Comparison of ENCODE assay signal across 20 cellular contexts in genomic region chr1:206067486-206068302, GRCh38. TPM values are rescaled to one million over a fixed set of nuclear protein-coding genes. Genes with fewer than 3 reads are reported as not detected.
DNase-seq lines count a peak whose midpoint lies in the region; ATAC-seq and TF ChIP-seq lines count a peak whose summit lies in the region.
"Had no signal": no experiment of that assay in that cellular context is flagged by ENCODE, and none has a peak within 500 bp of the region (broad histone marks: within the 10 kb centered on the region; RNA-seq: fewer than 3 reads in every experiment).

No MANE protein-coding gene starts in this region.

- WGBS in heart left ventricle, 4 donors, result 43 to 58% (median 51%) methylated on average over 8 of the region's 8 CpGs

- peak overlapping the region; percentile 89 for H3K27ac Mint-ChIP-seq in stimulated activated naive B cell treated with anti-CD40 and anti-IgM and Interleukin-4, amounts not matched to agents 10 μg/mL and 1 μg/mL and 100 μg/mL, for 72 hours
- H3K27ac Mint-ChIP-seq in activated CD8-positive, alpha-beta memory T cell treated with anti-CD3 and anti-CD28 coated beads, Interleukin-2, amount 10 ng/mL, durations not matched to agents 7 days and 5 days, result no peak overlapping the region
- H3K27ac Mint-ChIP-seq: T-helper 2 cell treated with Interferon-gamma antibody and Interleukin-4, amounts not matched to agents 5 μg/mL and 100 μg/mL, for 36 hours had no signal

- peaks cover 29 to 51% of the 10 kb centered on the region in 2 donors for H3K4me1 Mint-ChIP-seq in stimulated activated naive B cell treated with anti-CD40 and anti-IgM and Interleukin-4, amounts not matched to agents 10 μg/mL and 1 μg/mL and 100 μg/mL, for 72 hours
- peaks cover 7% of the 10 kb centered on the region for H3K4me1 Mint-ChIP-seq in activated CD8-positive, alpha-beta memory T cell treated with anti-CD3 and anti-CD28 coated beads, Interleukin-2, amount 10 ng/mL, durations not matched to agents 7 days and 5 days

- no peak overlapping the region for H3K9ac ChIP-seq in KMS-11

- H3K9me3 ChIP-seq in heart left ventricle, result no peaks in the 10 kb centered on the region
- H3K9me3 ChIP-seq: breast epithelium, gastroesophageal sphincter had no signal

- peak overlapping the region; percentile 71 to 75 for H3K4me3 Mint-ChIP-seq in stimulated activated naive B cell treated with anti-CD40 and anti-IgM and Interleukin-4, amounts not matched to agents 10 μg/mL and 1 μg/mL and 100 μg/mL, for 72 hours
- no peak overlapping the region for H3K4me3 Mint-ChIP-seq in activated CD8-positive, alpha-beta memory T cell treated with anti-CD3 and anti-CD28 coated beads, Interleukin-2, amount 10 ng/mL, durations not matched to agents 7 days and 5 days
- H3K4me3 Mint-ChIP-seq: T-helper 2 cell treated with Interferon-gamma antibody and Interleukin-4, amounts not matched to agents 5 μg/mL and 100 μg/mL, for 36 hours had no signal

- no peaks in the 10 kb centered on the region for H3K79me2 ChIP-seq in KMS-11 (ENCODE audit: insufficient read depth, low read depth)

- H4K20me1 ChIP-seq in KMS-11 (ENCODE audit: insufficient read depth), result no peaks in the 10 kb centered on the region

- H3K36me3 ChIP-seq in KMS-11 (ENCODE audit: insufficient read depth), result no peaks in the 10 kb centered on the region
- no peaks in the 10 kb centered on the region for H3K36me3 ChIP-seq in heart left ventricle
- H3K36me3 ChIP-seq: breast epithelium, gastroesophageal sphincter had no signal

- H3K27ac ChIP-seq in KMS-11 (peak overlapping the region; percentile 35; the same call in 1 of the 2 replicates), heart left ventricle (no peak overlapping the region)
- H3K27ac ChIP-seq: breast epithelium, C4-2B, gastroesophageal sphincter had no signal

- H3K4me3 ChIP-seq in KMS-11 (IDR thresholded peaks at IDR 0.05; ENCODE audit: insufficient read depth, low read depth, low read length) (peak overlapping the region; percentile 61), heart left ventricle (no peak overlapping the region)
- H3K4me3 ChIP-seq: breast epithelium, gastroesophageal sphincter had no signal

- H3K4me1 ChIP-seq in KMS-11 (ENCODE audit: low read depth, poor library complexity, severe bottlenecking), result peaks cover 47% of the 10 kb centered on the region
- peaks cover 0 to 16% (median 4%) of the 10 kb centered on the region in 12 donors for H3K4me1 ChIP-seq in heart left ventricle
- H3K4me1 ChIP-seq: breast epithelium, gastroesophageal sphincter had no signal

- H2AFZ ChIP-seq in KMS-11 (ENCODE audit: low read depth), result peak overlapping the region; percentile 4; the same call in 1 of the 2 replicates

- peaks cover 15 to 24% of the 10 kb centered on the region in 2 donors for H3K36me3 Mint-ChIP-seq in stimulated activated naive B cell treated with anti-CD40 and anti-IgM and Interleukin-4, amounts not matched to agents 10 μg/mL and 1 μg/mL and 100 μg/mL, for 72 hours
- H3K36me3 Mint-ChIP-seq in activated CD8-positive, alpha-beta memory T cell treated with anti-CD3 and anti-CD28 coated beads, Interleukin-2, amount 10 ng/mL, durations not matched to agents 7 days and 5 days, result no peaks in the 10 kb centered on the region

- TF ChIP-seq POLR2A in GM19193 (IDR thresholded peaks at IDR 0.05; ENCODE audit: extremely low read depth, insufficient read depth, insufficient read length) (peak; percentile 40), heart left ventricle (IDR thresholded peaks at IDR 0.05) (no peak)

- H3K4me2 ChIP-seq in KMS-11, result peak overlapping the region; percentile 80

- TF ChIP-seq CTCF in KMS-11 (conservative IDR thresholded peaks at IDR 0.05; ENCODE audit: low read depth, low read length) (no peak; the same call in 1 of the 2 replicates), heart left ventricle (IDR thresholded peaks at IDR 0.05) (no peak)

- CTCF ChIA-PET in activated CD8-positive, alpha-beta memory T cell treated with anti-CD3 and anti-CD28 coated beads, Interleukin-2, amount 10 ng/mL, durations not matched to agents 7 days and 5 days (lab: Charles Lee), result interaction anchor here (0.6 to 0.8 kb wide), 2 partner anchors 29 to 37 kb away, joined by 3 read pairs; no protein-coding TSS in a partner anchor

- intact Hi-C loops in heart left ventricle (cut with DNase I), result no loop called here

- H3K27me3 Mint-ChIP-seq in stimulated activated naive B cell treated with anti-CD40 and anti-IgM and Interleukin-4, amounts not matched to agents 10 μg/mL and 1 μg/mL and 100 μg/mL, for 72 hours, result no peaks in the 10 kb centered on the region
- H3K27me3 Mint-ChIP-seq in activated CD8-positive, alpha-beta memory T cell treated with anti-CD3 and anti-CD28 coated beads, Interleukin-2, amount 10 ng/mL, durations not matched to agents 7 days and 5 days, result peaks cover 40% of the 10 kb centered on the region

- H3K9me3 Mint-ChIP-seq in stimulated activated naive B cell treated with anti-CD40 and anti-IgM and Interleukin-4, amounts not matched to agents 10 μg/mL and 1 μg/mL and 100 μg/mL, for 72 hours, result peaks cover 0 to 4% of the 10 kb centered on the region in 2 donors
- H3K9me3 Mint-ChIP-seq in activated CD8-positive, alpha-beta memory T cell treated with anti-CD3 and anti-CD28 coated beads, Interleukin-2, amount 10 ng/mL, durations not matched to agents 7 days and 5 days (ENCODE audit: low read depth), result no peaks in the 10 kb centered on the region

- ATAC-seq in heart left ventricle, result peak; percentile 78 to 83 (median 80)
- ATAC-seq in stimulated activated naive B cell treated with anti-CD40 and anti-IgM and Interleukin-4, amounts not matched to agents 10 μg/mL and 1 μg/mL and 100 μg/mL, for 72 hours (replicated peaks), result peak; percentile 82 to 85
- ATAC-seq in activated CD8-positive, alpha-beta memory T cell treated with anti-CD3 and anti-CD28 coated beads, Interleukin-2, amount 10 ng/mL, durations not matched to agents 7 days and 5 days, result no peak
- ATAC-seq: gastroesophageal sphincter; naive thymus-derived CD8-positive, alpha-beta T cell had no signal

- no peaks in the 10 kb centered on the region for H3K27me3 ChIP-seq in KMS-11 (ENCODE audit: insufficient read depth, low read depth)
- H3K27me3 ChIP-seq in heart left ventricle, result peaks cover 0 to 5% (median 0%) of the 10 kb centered on the region in 9 donors
- H3K27me3 ChIP-seq: breast epithelium had no signal

- DNase-seq in heart left ventricle, result no peak
- peak; percentile 53 for DNase-seq in stimulated activated naive B cell treated with anti-CD40 and anti-IgM and Interleukin-4, amounts not matched to agents 10 μg/mL and 1 μg/mL and 100 μg/mL, for 72 hours
- no peak for DNase-seq in MV-4-11 (lab: John Stamatoyannopoulos, UW)
- no peak for DNase-seq in activated CD8-positive, alpha-beta memory T cell treated with anti-CD3 and anti-CD28 coated beads, Interleukin-2, amount 10 ng/mL, durations not matched to agents 7 days and 5 days
- no peak for DNase-seq in stimulated activated CD4-positive, alpha-beta T cell treated with anti-CD3 and anti-CD28 coated beads, Interleukin-4, amount 100 ng/mL, for 4 hours
- DNase-seq: activated naive CD4-positive, alpha-beta T cell treated with Interleukin-2 at 50 U/mL for 16 hours; H7; naive thymus-derived CD8-positive, alpha-beta T cell; NCI-H1417 treated with DMSO at 0.1 percent for 48 hours; NCI-H510A; stimulated activated CD4-positive, alpha-beta T cell treated with anti-CD3 and anti-CD28 coated beads, Interleukin-4, amount 100 ng/mL, for 24 hours; stimulated activated naive CD4-positive, alpha-beta T cell treated with Interleukin-2 at 50 U/mL for 16 hours had no signal

RNA-seq across cellular contexts. Expression of gene RHEX, which starts 14.7 kb away (rescaled TPM):
- total RNA-seq in heart left ventricle, result under 1 TPM in 5 of 9 donors, not detected in 4; 0.16 to 0.60 (median 0.40) TPM
- under 1 TPM in 1 of 2 donors, not detected in 1; 0.36 TPM for polyA plus RNA-seq in heart left ventricle
- not detected for total RNA-seq in activated CD8-positive, alpha-beta memory T cell treated with anti-CD3 and anti-CD28 coated beads, Interleukin-2, amount 10 ng/mL, durations not matched to agents 7 days and 5 days
- total RNA-seq: activated CD8-positive, alpha-beta memory T cell treated with anti-CD3 and anti-CD28 coated beads for 36 hours; H7; RPMI7951 had no signal
- polyA plus RNA-seq: naive thymus-derived CD8-positive, alpha-beta T cell had no signal

RNA-seq across cellular contexts. Expression of gene CTSE, which starts 44.0 kb away (rescaled TPM):
- total RNA-seq in heart left ventricle, result 1 to 10 TPM in 1 of 9 donors, not detected in 8; 2.2 TPM
- not detected for polyA plus RNA-seq in heart left ventricle
- not detected for total RNA-seq in activated CD8-positive, alpha-beta memory T cell treated with anti-CD3 and anti-CD28 coated beads, Interleukin-2, amount 10 ng/mL, durations not matched to agents 7 days and 5 days
- total RNA-seq: activated CD8-positive, alpha-beta memory T cell treated with anti-CD3 and anti-CD28 coated beads for 36 hours; gastroesophageal sphincter; H7; naive thymus-derived CD8-positive, alpha-beta T cell had no signal
- polyA plus RNA-seq: naive thymus-derived CD8-positive, alpha-beta T cell had no signal

RNA-seq across cellular contexts. Expression of gene AVPR1B, which starts 49.5 kb away (rescaled TPM):
- not detected for total RNA-seq in heart left ventricle
- not detected for polyA plus RNA-seq in heart left ventricle
- total RNA-seq in activated CD8-positive, alpha-beta memory T cell treated with anti-CD3 and anti-CD28 coated beads, Interleukin-2, amount 10 ng/mL, durations not matched to agents 7 days and 5 days, result not detected
- total RNA-seq: activated CD8-positive, alpha-beta memory T cell treated with anti-CD3 and anti-CD28 coated beads for 36 hours; breast epithelium; gastroesophageal sphincter; H7; naive thymus-derived CD8-positive, alpha-beta T cell; RPMI7951 had no signal
- polyA plus RNA-seq: naive thymus-derived CD8-positive, alpha-beta T cell had no signal
